Comparison of ENCODE assay signal across 13 cellular contexts in the genomic region with DNA sequence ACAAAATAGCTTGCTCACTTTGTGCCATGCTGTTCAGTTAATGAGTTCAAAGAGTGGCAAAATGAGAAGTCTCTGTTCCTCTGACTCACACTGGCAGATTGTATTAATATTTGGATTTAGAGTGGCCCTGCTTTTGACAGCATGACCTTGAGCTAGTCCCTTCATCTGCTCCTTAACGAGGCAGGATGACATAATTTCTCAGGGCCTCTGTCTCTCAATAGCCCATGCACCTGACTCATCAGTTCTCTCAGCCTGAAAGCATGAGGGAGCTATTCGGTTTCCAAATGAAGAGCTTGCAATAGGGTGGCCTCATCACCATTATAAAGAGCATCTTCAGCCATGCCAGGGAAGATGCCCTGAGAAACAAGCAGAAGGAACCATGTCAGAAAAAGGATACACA. TPM values are rescaled to one million over a fixed set of nuclear protein-coding genes. Genes with fewer than 3 reads are reported as not detected.
DNase-seq lines count a peak whose midpoint lies in the region; ATAC-seq, FAIRE-seq and TF ChIP-seq lines count a peak whose summit lies in the region.
"Had no signal": no experiment of that assay in that cellular context is flagged by ENCODE, and none has a peak within 500 bp of the region (broad histone marks: within the 10 kb centered on the region; RNA-seq: fewer than 3 reads in every experiment).

No MANE protein-coding gene starts in this region.

- no peaks in the 10 kb centered on the region for H3K9me3 Mint-ChIP-seq in HFFc6

- no peak for FAIRE-seq in K562 (lab: Jason Lieb, UNC)
- FAIRE-seq: GM12892 had no signal

- CTCF ChIA-PET in K562 (lab: Yijun Ruan, JAX; ENCODE audit: low intra/inter-chr PET ratio) = no interaction called here

- H3K27me3 Mint-ChIP-seq in HFFc6 (ENCODE audit: insufficient read depth) = no peaks in the 10 kb centered on the region; the same call in 1 of the 2 replicates
- peaks cover 9% of the 10 kb centered on the region for H3K27me3 Mint-ChIP-seq in T-helper 17 cell

- H3K27ac ChIP-seq in K562 (ENCODE audit: extremely low read depth, low read depth, low read length) = no peak overlapping the region
- peak overlapping the region; percentile 6 for H3K27ac ChIP-seq in muscle layer of duodenum (ENCODE audit: low read length)
- H3K27ac ChIP-seq in sigmoid colon = peak overlapping the region in 2 of 4 donors; percentile 47 to 65

- DNase-seq in Caki2 (ENCODE audit: low read depth) = peak; percentile 57
- DNase-seq in HFFc6 = peak; percentile 78
- DNase-seq in K562 (ENCODE audit: extremely low read depth in 1 of 4, low spot score in 3 of 4) = no peak
- DNase-seq in activated CD4-positive, alpha-beta T cell treated with anti-CD3 and anti-CD28 coated beads, Interleukin-2, amount 50 U/mL, for 4 hours = no peak
- no peak for DNase-seq in sigmoid colon
- DNase-seq in T-helper 17 cell = no peak
- no peak for DNase-seq in stimulated activated CD4-positive, alpha-beta T cell treated with anti-CD3 and anti-CD28 coated beads, Interleukin-2, amount 100 ng/mL, for 24 hours
- DNase-seq: activated T-cell treated with anti-CD3 and anti-CD28 coated beads, Interleukin-2, amount 50 U/mL, for 1 hour; Calu3; endodermal cell; Kasumi-1 had no signal

- H3K4me3 ChIP-seq in K562 (no peak overlapping the region), muscle layer of duodenum (ENCODE audit: low read depth in 1 of 2, low read length in 2 of 2) (no peak overlapping the region), sigmoid colon (no peak overlapping the region)

- no peak for TF ChIP-seq CTCF in HFFc6 (IDR thresholded peaks at IDR 0.05)
- no peak for TF ChIP-seq CTCF in K562 (IDR thresholded peaks at IDR 0.05 in 2 of 3, conservative IDR thresholded peaks at IDR 0.05 in 1 of 3; ENCODE audit: insufficient read depth in 2 of 3, low read depth in 1 of 3, low read length in 3 of 3)
- TF ChIP-seq CTCF in sigmoid colon (IDR thresholded peaks at IDR 0.05) = no peak

- peaks cover 48% of the 10 kb centered on the region for H3K36me3 Mint-ChIP-seq in HFFc6 (ENCODE audit: low read depth)
- H3K36me3 Mint-ChIP-seq in T-helper 17 cell (ENCODE audit: low read depth) = no peaks in the 10 kb centered on the region

- TF ChIP-seq POLR2A in K562 (conservative IDR thresholded peaks at IDR 0.05) = no peak
- TF ChIP-seq POLR2A in sigmoid colon (IDR thresholded peaks at IDR 0.05) = no peak

- H3K4me2 ChIP-seq in K562 (ENCODE audit: insufficient read depth, low read length) = no peak overlapping the region

- H4K20me1 ChIP-seq in K562 (replicated peaks; ENCODE audit: control insufficient read depth, insufficient read depth, low read length) = no peaks in the 10 kb centered on the region

- H3K27me3 ChIP-seq in K562 (ENCODE audit: control insufficient read depth in 2 of 2, insufficient read depth in 2 of 2, low read length in 2 of 2) (peaks cover 0 to 4% of the 10 kb centered on the region in 2 experiments; a peak in 4 of 5 replicates), muscle layer of duodenum (ENCODE audit: low read depth, low read length) (no peaks in the 10 kb centered on the region), sigmoid colon (no peaks in the 10 kb centered on the region)

- no peak overlapping the region for H3K9ac ChIP-seq in K562 (ENCODE audit: insufficient read depth in 1 of 2, low read depth in 2 of 2, low read length in 2 of 2)

- in situ Hi-C loops in Caki2 (cut with HindIII; ENCODE audit: low pct_unique_long_range_greater_than_20kb, low sequenced_read_pairs) (no loop called here), K562 (cut with MboI) (no loop called here)

- H3K4me3 Mint-ChIP-seq in HFFc6 (no peak overlapping the region), T-helper 17 cell (no peak overlapping the region)
- H3K4me3 Mint-ChIP-seq: endodermal cell had no signal

- H3K4me1 ChIP-seq in K562 (replicated peaks in 1 of 2; ENCODE audit: control insufficient read depth in 2 of 2, insufficient read depth in 2 of 2, low read length in 2 of 2) (no peaks in the 10 kb centered on the region), muscle layer of duodenum (ENCODE audit: control insufficient read depth in 1 of 2, insufficient read depth in 2 of 2, low read length in 2 of 2) (peaks cover 0 to 8% of the 10 kb centered on the region in 2 donors), sigmoid colon (peaks cover 0 to 31% (median 22%) of the 10 kb centered on the region in 4 donors)

- H2AFZ ChIP-seq in K562 (ENCODE audit: low read depth, low read length) = no peak overlapping the region

- H3K36me3 ChIP-seq in K562 (ENCODE audit: control insufficient read depth, insufficient read depth, low read length) (no peaks in the 10 kb centered on the region), muscle layer of duodenum (ENCODE audit: control insufficient read depth in 1 of 2, insufficient read depth in 2 of 2, low read length in 2 of 2) (no peaks in the 10 kb centered on the region), sigmoid colon (peaks cover 0 to 21% (median 3%) of the 10 kb centered on the region in 4 donors)

- H3K4me1 Mint-ChIP-seq in HFFc6 (ENCODE audit: low read depth) = peaks cover 53% of the 10 kb centered on the region
- H3K4me1 Mint-ChIP-seq in T-helper 17 cell = no peaks in the 10 kb centered on the region

- TF ChIP-seq EP300 in K562 (IDR thresholded peaks at IDR 0.05; ENCODE audit: low read length) (no peak), sigmoid colon (IDR thresholded peaks at IDR 0.05) (no peak)

- no peak for TF ChIP-seq RAD21 in K562 (CRISPR knock-in tag; conservative IDR thresholded peaks at IDR 0.05 in 1 of 2, IDR thresholded peaks at IDR 0.05 in 1 of 2)

- no TSS peak for BruUV-seq in K562 (replicated peaks; lab: Mats Ljungman, UMichigan)

- H3K27ac Mint-ChIP-seq in HFFc6 (peak overlapping the region; percentile 77), T-helper 17 cell (no peak overlapping the region)
- H3K27ac Mint-ChIP-seq: endodermal cell had no signal

- POLR2A ChIA-PET in K562 (lab: Yijun Ruan, JAX) = no interaction called here

- intact Hi-C loops in K562 (cut with micrococcal nuclease) (no loop called here), sigmoid colon (cut with DNase I) (no loop called here)

- H3K9me3 ChIP-seq in K562 (replicated peaks; ENCODE audit: control insufficient read depth, insufficient read depth, low read depth, low read length) = no peaks in the 10 kb centered on the region
- H3K9me3 ChIP-seq in muscle layer of duodenum (ENCODE audit: control insufficient read depth in 1 of 2, low read length in 2 of 2) = no peaks in the 10 kb centered on the region
- no peaks in the 10 kb centered on the region for H3K9me3 ChIP-seq in sigmoid colon
- H3K9me3 ChIP-seq in T-helper 17 cell (ENCODE audit: control insufficient read depth, low read length, poor library complexity, severe bottlenecking) = no peaks in the 10 kb centered on the region

- WGBS in K562 (ENCODE audit: insufficient coverage, low coverage, missing lambda C conversion rate) = 0% methylated on average over 2 of the region's 2 CpGs
- WGBS in sigmoid colon, 2 donors = 68 to 75% methylated on average over 2 of the region's 2 CpGs

- no peaks in the 10 kb centered on the region for H3K79me2 ChIP-seq in K562 (ENCODE audit: control insufficient read depth, insufficient read depth, low read length)

- H3K9me1 ChIP-seq in K562 (ENCODE audit: control insufficient read depth, insufficient read depth, low read length) = no peaks in the 10 kb centered on the region

- ATAC-seq in K562 (no peak), T-helper 17 cell (no peak)

TF ChIP-seq in K562, 482 proteins besides CTCF, POLR2A, EP300 and RAD21:
- no peak for TF ChIP-seq MYNN (IDR thresholded peaks at IDR 0.05)
- no peak for TF ChIP-seq MYNN (CRISPR knock-in tag; IDR thresholded peaks at IDR 0.05)
- TF ChIP-seq ZNF316 (IDR thresholded peaks at IDR 0.05) = 0 out of 2 replicates have a peak, but pooled peaks have one; percentile 13

RNA-seq across cellular contexts. Expression of a gene that starts 38.2 kb away (rescaled TPM):
- total RNA-seq in Caki2 (2014; rRNA removed; shearing (Covaris generic); ENCODE audit: low replicate concordance) = 16.5 and 18.4 TPM in 2 replicates
- 10 to 100 TPM; 65.1 to 82.3 (median 67.9) TPM for total RNA-seq in HFFc6 (2021; fragmentation: NEBNext Ultra II Directional; extraction: Animal tissue kit (Norgen Biotek cat#: 25700))
- not detected in 2 replicates for total RNA-seq in K562 (2011; cell fraction: chromatin; rRNA removed; ENCODE audit: low replicate concordance)
- total RNA-seq in K562 (2011; cell fraction: nucleolus; rRNA removed) = not detected in 2 replicates
- not detected in 2 replicates for total RNA-seq in K562 (2011; cell fraction: nucleoplasm; rRNA removed)
- total RNA-seq in K562 (2014; rRNA removed) (not detected in 2 replicates), K562 (2014; rRNA removed; fragmentation: Illumina TruSeq; extraction: Trizol) (not detected in 2 replicates), K562 (2015; rRNA removed; fragmentation: Illumina TruSeq; extraction: Trizol) (not detected in 2 replicates), K562 (2021) (not detected in 2 replicates), sigmoid colon (10 to 100 TPM; 48.3 to 67.1 (median 55.6) TPM), T-helper 17 cell (not detected)
- polyA plus RNA-seq in K562 (2011; rRNA removed) (not detected in 2 replicates), K562 (2014; fragmentation: Illumina TruSeq; extraction: Trizol) (not detected in 2 replicates), K562 (2014; fragmentation: Nextera tagmentation; extraction: Ambion mirVana) (not detected), K562 (2014; rRNA removed) (not detected in 2 replicates), sigmoid colon (1 to 10 TPM in 2 of 3 donors, under 1 TPM in 1; 0.92 to 3.0 (median 3.0) TPM)
- not detected in 2 replicates for polyA plus RNA-seq in K562 (2011; cell fraction: cytosol; rRNA removed)
- polyA plus RNA-seq in K562 (2011; cell fraction: nucleus; rRNA removed) = not detected in 2 replicates
- 0.09 and 0.10 TPM in 2 replicates for polyA plus RNA-seq in K562 (2012)
- polyA minus RNA-seq in K562 (2011; rRNA and poly(A)+ RNA removed) = not detected in 2 replicates
- 0.91 TPM in 1 of 2 replicates, not detected in the other for polyA minus RNA-seq in K562 (2011; cell fraction: cytosol; rRNA and poly(A)+ RNA removed)
- 0.13 and 0.22 TPM in 2 replicates for polyA minus RNA-seq in K562 (2011; cell fraction: nucleus; rRNA and poly(A)+ RNA removed)

Comparison
In these comparisons a context has a peak if more than half of its experiments do, and no peak if none do; other contexts are left out.
1. DNase-seq: peak in Caki2 (single experiment) and HFFc6 (single experiment); none in K562 (0 of 4), activated CD4-positive, alpha-beta T cell treated with anti-CD3 and anti-CD28 coated beads, Interleukin-2, amount 50 U/mL, for 4 hours (0 of 2), sigmoid colon (single experiment), T-helper 17 cell (0 of 3) and stimulated activated CD4-positive, alpha-beta T cell treated with anti-CD3 and anti-CD28 coated beads, Interleukin-2, amount 100 ng/mL, for 24 hours (0 of 2).
2. RNA of a gene that starts 38.2 kb away (total RNA-seq): 65.1 to 82.3 TPM in HFFc6, 48.3 to 67.1 TPM in sigmoid colon and 16.5 to 18.4 TPM in Caki2; not detected in K562 and not detected in T-helper 17 cell; every median in the first group is over 10 times any median in the second.